1 cellular context compared by ENCODE assay signal in the genomic region with DNA sequence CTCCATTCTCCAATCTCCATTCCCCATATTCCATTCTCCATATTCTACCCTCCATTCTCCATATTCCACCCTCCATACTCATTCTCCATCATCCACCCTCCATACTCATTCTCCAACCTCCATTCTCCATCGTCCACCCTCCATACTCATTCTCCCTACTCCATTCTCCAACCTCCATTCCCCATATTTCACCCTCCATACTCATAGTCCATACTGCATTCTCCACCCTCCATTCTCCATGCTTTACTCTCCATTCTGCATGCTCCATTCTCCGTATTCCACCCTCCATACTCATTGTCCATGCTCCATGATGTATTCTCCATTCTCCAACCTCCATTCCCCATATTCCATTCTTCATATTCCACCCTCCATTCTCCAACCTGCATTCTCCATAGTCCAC.
TF ChIP-seq lines count a peak whose summit lies in the region.

No MANE protein-coding gene starts in this region.

TF ChIP-seq in HEK293, 187 proteins besides CTCF, POLR2A, EP300 and RAD21 (continued from another document):
- TF ChIP-seq ZNF629 (tag by site-specific recombination; IDR thresholded peaks at IDR 0.05) (no peak), ZNF701 (tag by site-specific recombination; IDR thresholded peaks at IDR 0.05) (peak; percentile 53; the same call in 1 of the 2 replicates), PRDM1 (tag by site-specific recombination; IDR thresholded peaks at IDR 0.05) (0 out of 2 replicates have a peak, but pooled peaks have one; percentile 15), ZNF366 (tag by site-specific recombination; conservative IDR thresholded peaks at IDR 0.05) (peak; percentile 22; the same call in 1 of the 2 replicates), YY2 (tag by site-specific recombination; IDR thresholded peaks at IDR 0.05) (peak; percentile 98)
